In the genomic region with DNA sequence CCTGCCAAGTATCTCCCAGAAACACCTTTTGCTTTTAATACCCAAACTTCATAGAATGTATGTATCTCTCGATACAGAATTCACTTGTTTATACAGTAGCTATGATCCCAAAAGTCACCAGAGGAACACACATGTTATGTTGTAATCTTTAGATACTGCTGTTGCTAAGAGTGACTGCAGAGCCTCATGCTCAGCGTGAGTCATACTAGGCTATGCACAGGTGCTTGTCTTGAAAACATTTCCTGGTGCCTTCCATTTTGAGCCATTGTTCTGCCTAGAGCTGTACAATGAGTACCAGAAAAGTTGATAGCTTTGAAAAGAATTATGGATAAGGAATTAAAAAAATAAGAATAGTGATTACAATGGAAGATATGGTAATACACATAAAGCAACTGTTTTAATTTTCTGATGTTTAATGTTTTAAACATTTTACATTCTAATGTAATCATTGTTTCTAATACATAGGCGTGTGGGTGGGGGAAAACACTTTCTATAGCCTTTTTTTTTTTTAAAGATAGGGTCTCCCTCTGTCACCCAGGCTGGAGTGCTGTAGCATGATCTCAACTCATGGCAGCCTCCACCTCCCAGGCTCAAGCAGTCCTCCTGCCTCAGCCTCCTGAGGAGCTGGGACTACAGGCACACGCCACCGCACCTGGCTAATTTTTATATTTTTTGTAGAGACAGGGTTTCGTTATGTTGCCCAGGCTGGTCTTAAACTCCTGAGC, we compare ENCODE assay signal across 11 cellular contexts.
DNase-seq lines count a peak whose midpoint lies in the region; ATAC-seq, FAIRE-seq and TF ChIP-seq lines count a peak whose summit lies in the region.
"Had no signal": no experiment of that assay in that cellular context is flagged by ENCODE, and none has a peak within 500 bp of the region (broad histone marks: within the 10 kb centered on the region; RNA-seq: fewer than 3 reads in every experiment).

No MANE protein-coding gene starts in this region.

- intact Hi-C loops in left colon (cut with DNase I, micrococcal nuclease) (no loop called here), esophagus muscularis mucosa (cut with DNase I) (no loop called here)

- TF ChIP-seq EP300 in esophagus muscularis mucosa (IDR thresholded peaks at IDR 0.05): no peak

- H3K4me3 ChIP-seq in bronchial epithelial cell (ENCODE audit: low read depth, low read length) (no peak overlapping the region), esophagus muscularis mucosa (no peak overlapping the region)
- H3K4me3 ChIP-seq: left lung had no signal

- H3K27me3 ChIP-seq in bronchial epithelial cell (ENCODE audit: control insufficient read depth, insufficient read depth, low read length) (no peaks in the 10 kb centered on the region), esophagus muscularis mucosa (peaks cover 0 to 8% (median 0%) of the 10 kb centered on the region in 4 donors)

- ATAC-seq in left colon: peak; percentile 60
- ATAC-seq in GM21526 (IDR thresholded peaks at IDR 0.05; ENCODE audit: low FRiP score, unreplicated experiment): no peak
- ATAC-seq in HG03520 (IDR thresholded peaks at IDR 0.05; ENCODE audit: unreplicated experiment): no peak
- ATAC-seq in GM18498 (IDR thresholded peaks at IDR 0.05; ENCODE audit: unreplicated experiment): no peak
- ATAC-seq: left lung had no signal

- TF ChIP-seq POLR2A in esophagus muscularis mucosa (IDR thresholded peaks at IDR 0.05; ENCODE audit: low read depth): no peak

- no peaks in the 10 kb centered on the region for H3K4me1 ChIP-seq in esophagus muscularis mucosa
- H3K4me1 ChIP-seq: left lung had no signal

- no peak for FAIRE-seq in bronchial epithelial cell (lab: Jason Lieb, UNC)

- TF ChIP-seq CTCF in bronchial epithelial cell (IDR thresholded peaks at IDR 0.05; ENCODE audit: insufficient read depth, low read length, severe bottlenecking) (no peak), esophagus muscularis mucosa (IDR thresholded peaks at IDR 0.05) (no peak)

- no peaks in the 10 kb centered on the region for H3K36me3 ChIP-seq in bronchial epithelial cell (ENCODE audit: control insufficient read depth, insufficient read depth, low read length)
- no peaks in the 10 kb centered on the region for H3K36me3 ChIP-seq in esophagus muscularis mucosa
- H3K36me3 ChIP-seq: left lung had no signal

- in situ Hi-C loops in Caki2 (cut with HindIII; ENCODE audit: low pct_unique_long_range_greater_than_20kb, low sequenced_read_pairs): no loop called here

- DNase-seq in Caki2 (ENCODE audit: low read depth): peak; percentile 31
- DNase-seq in LoVo (ENCODE audit: low spot score): peak; percentile 19
- DNase-seq in bronchial epithelial cell (ENCODE audit: low read depth): peak; percentile 94
- DNase-seq in left colon: no peak
- no peak for DNase-seq in esophagus muscularis mucosa (ENCODE audit: extremely low spot score)
- DNase-seq: left lung, NCI-H1436 treated with DMSO at 0.1 percent for 48 hours, occipital lobe had no signal

- no peak overlapping the region for H3K27ac ChIP-seq in esophagus muscularis mucosa (replicated peaks in 1 of 4)
- H3K27ac ChIP-seq: left lung had no signal

- H3K9me3 ChIP-seq in esophagus muscularis mucosa: peaks cover 0 to 6% (median 2%) of the 10 kb centered on the region in 4 donors

- WGBS in esophagus muscularis mucosa: 82% methylated on average over 6 of the region's 6 CpGs

Comparison
In these comparisons a context has a peak if more than half of its experiments do, and no peak if none do; other contexts are left out.
1. DNase-seq: peak in Caki2 (single experiment), LoVo (single experiment) and bronchial epithelial cell (single experiment); none in left colon (0 of 2) and esophagus muscularis mucosa (single experiment).